12 cellular contexts compared by ENCODE assay signal in the genomic region with DNA sequence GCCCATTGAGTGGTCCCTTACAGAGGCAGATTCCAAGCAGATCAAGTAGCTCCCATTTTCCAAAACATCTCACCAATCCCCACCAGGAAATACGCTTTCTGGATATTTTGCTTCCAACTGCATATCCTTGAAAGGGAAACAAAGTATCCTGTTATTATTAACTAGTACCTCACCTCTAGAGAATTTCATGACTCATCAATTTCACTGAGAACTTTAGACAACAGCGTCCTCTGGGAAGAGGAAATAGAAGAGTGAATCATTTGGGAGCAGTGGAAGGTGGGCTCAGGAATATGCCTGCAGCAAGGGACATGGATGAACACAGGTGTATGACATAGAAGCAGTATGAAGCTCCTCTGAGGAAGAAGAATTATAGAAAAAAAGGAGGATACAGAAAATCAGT.
DNase-seq lines count a peak whose midpoint lies in the region; TF ChIP-seq lines count a peak whose summit lies in the region.
"Had no signal": no experiment of that assay in that cellular context is flagged by ENCODE, and none has a peak within 500 bp of the region (broad histone marks: within the 10 kb centered on the region; RNA-seq: fewer than 3 reads in every experiment).

No MANE protein-coding gene starts in this region.

- H3K4me3 ChIP-seq in HFF-Myc (replicated peaks; ENCODE audit: low read depth, low read length) = no peak overlapping the region
- peak overlapping the region; percentile 13 for H3K4me3 ChIP-seq in adipocyte (ENCODE audit: low read length)
- no peak overlapping the region for H3K4me3 ChIP-seq in fibroblast of pulmonary artery (replicated peaks; ENCODE audit: low read depth, low read length)
- H3K4me3 ChIP-seq in skeletal muscle satellite cell (ENCODE audit: low read length) = no peak overlapping the region

- H3K4me1 ChIP-seq in adipocyte (ENCODE audit: control insufficient read depth, insufficient read depth, low read length) = peaks cover 9% of the 10 kb centered on the region
- peaks cover 13% of the 10 kb centered on the region for H3K4me1 ChIP-seq in skeletal muscle satellite cell (ENCODE audit: control insufficient read depth, insufficient read depth, low read length)

- peak overlapping the region; percentile 35 for H3K4me2 ChIP-seq in skeletal muscle satellite cell (ENCODE audit: low read length)

- H3K9me3 ChIP-seq in adipocyte (ENCODE audit: control insufficient read depth, low read length) (peaks cover 27% of the 10 kb centered on the region), skeletal muscle satellite cell (replicated peaks; ENCODE audit: low read length) (no peaks in the 10 kb centered on the region)

- H3K27me3 ChIP-seq in adipocyte (replicated peaks; ENCODE audit: control insufficient read depth, insufficient read depth, low read length) (no peaks in the 10 kb centered on the region), skeletal muscle satellite cell (ENCODE audit: control insufficient read depth, insufficient read depth, low read length) (peaks cover 5% of the 10 kb centered on the region)

- no peak overlapping the region for H3K9ac ChIP-seq in adipocyte (ENCODE audit: low read length)
- H3K9ac ChIP-seq in skeletal muscle satellite cell (ENCODE audit: low read depth, low read length) = no peak overlapping the region

- no peaks in the 10 kb centered on the region for H3K36me3 ChIP-seq in adipocyte (ENCODE audit: control insufficient read depth, insufficient read depth, low read length, severe bottlenecking)
- H3K36me3 ChIP-seq in skeletal muscle satellite cell (ENCODE audit: insufficient read depth, low read length) = no peaks in the 10 kb centered on the region

- TF ChIP-seq CTCF in HFF-Myc (IDR thresholded peaks at IDR 0.05; ENCODE audit: low read depth, low read length, missing control alignments) (peak; percentile 18), fibroblast of pulmonary artery (IDR thresholded peaks at IDR 0.05; ENCODE audit: low read length, missing control alignments) (peak; percentile 11)

- DNase-seq in HFF-Myc (ENCODE audit: extremely low read depth, low read depth) (no peak), adipocyte (ENCODE audit: low read depth) (peak; percentile 12), fibroblast of pulmonary artery (ENCODE audit: low read depth) (peak; percentile 71), SKM-1 treated with dmso at 0.1 percent for 144 hours (lab: John Stamatoyannopoulos, UW; ENCODE audit: unreplicated experiment) (no peak), NCI-H82 treated with DMSO at 0.1 percent for 48 hours (lab: John Stamatoyannopoulos, UW; ENCODE audit: unreplicated experiment) (no peak)
- no peak for DNase-seq in activated T-cell treated with anti-CD3 and anti-CD28 coated beads, Interleukin-2, amount 50 U/mL, for 48 hours
- DNase-seq: activated CD4-positive, alpha-beta T cell treated with anti-CD3 and anti-CD28 coated beads for 4 hours; Calu3; NCI-H1436 treated with DMSO at 0.1 percent for 48 hours; retina; substantia nigra had no signal

Comparison
In these comparisons a context has a peak if more than half of its experiments do, and no peak if none do; other contexts are left out.
1. DNase-seq: peak in adipocyte (single experiment) and fibroblast of pulmonary artery (single experiment); none in HFF-Myc (single experiment), SKM-1 treated with dmso at 0.1 percent for 144 hours (single experiment), activated T-cell treated with anti-CD3 and anti-CD28 coated beads, Interleukin-2, amount 50 U/mL, for 48 hours (0 of 2) and NCI-H82 treated with DMSO at 0.1 percent for 48 hours (single experiment).